ENCODE assay signal across 8 cellular contexts in genomic region chr17:39208893-39209292, GRCh38. TPM values are rescaled to one million over a fixed set of nuclear protein-coding genes. Genes with fewer than 3 reads are reported as not detected.
A peak's percentile ranks its signal among the peaks of the same experiment; 100 is the strongest.
DNase-seq lines count a peak whose midpoint lies in the region; ATAC-seq and TF ChIP-seq lines count a peak whose summit lies in the region.

No MANE protein-coding gene starts in this region.

- ATAC-seq in GM19023 (IDR thresholded peaks at IDR 0.05; ENCODE audit: unreplicated experiment) (peak; percentile 59), HG03565 (IDR thresholded peaks at IDR 0.05; ENCODE audit: unreplicated experiment) (no peak)

- H3K9me3 Mint-ChIP-seq in CD14-positive monocyte, result peaks cover 0 to 8% (median 0%) of the 10 kb centered on the region in 7 donors

- H3K36me3 ChIP-seq in suprapubic skin, result peaks cover 14% of the 10 kb centered on the region

- H3K4me3 Mint-ChIP-seq in CD14-positive monocyte, result peak overlapping the region; percentile 54 to 81

- H3K4me3 ChIP-seq in dorsolateral prefrontal cortex, result peak overlapping the region in 8 of 59 donors; percentile 39 to 57 (median 50)
- H3K4me3 ChIP-seq in suprapubic skin, result peak overlapping the region; percentile 37

- H3K27ac Mint-ChIP-seq in CD14-positive monocyte, result peak overlapping the region in 6 of 7 donors; percentile 70 to 86 (median 77)

- WGBS in suprapubic skin, result 51% methylated on average over 7 of the region's 8 CpGs

- intact Hi-C loops in CD14-positive monocyte (cut with micrococcal nuclease), result loop anchor here in 1 of 2 donors (5.0 kb wide), 1 partner anchor 33 kb away; no protein-coding TSS in a partner anchor
- intact Hi-C loops in dorsolateral prefrontal cortex (cut with DNase I), result loop anchor here in 1 of 2 donors (2.0 kb wide), 1 partner anchor 16 kb away; the partner anchor contains the start of gene STAC2

- no peak for TF ChIP-seq EP300 in suprapubic skin (IDR thresholded peaks at IDR 0.05)

- no peak for TF ChIP-seq POLR2A in suprapubic skin (IDR thresholded peaks at IDR 0.05)

- peaks cover 21% of the 10 kb centered on the region for H3K4me1 Mint-ChIP-seq in CD14-positive monocyte

- H3K27me3 ChIP-seq in dorsolateral prefrontal cortex, result peaks cover 0 to 12% (median 0%) of the 10 kb centered on the region in 45 donors
- H3K27me3 ChIP-seq in suprapubic skin, result no peaks in the 10 kb centered on the region

- H3K9me3 ChIP-seq in suprapubic skin, result no peaks in the 10 kb centered on the region

- H3K4me1 ChIP-seq in suprapubic skin, result peaks cover 61% of the 10 kb centered on the region

- no peak for TF ChIP-seq CTCF in CD14-positive monocyte (IDR thresholded peaks at IDR 0.05)
- TF ChIP-seq CTCF in dorsolateral prefrontal cortex (IDR thresholded peaks at IDR 0.05 in 54 of 56, conservative IDR thresholded peaks at IDR 0.05 in 2 of 56; ENCODE audit: low read depth in 1 of 56, partially characterized antibody in 56 of 56), result no peak
- no peak for TF ChIP-seq CTCF in suprapubic skin (IDR thresholded peaks at IDR 0.05)

- DNase-seq in CD14-positive monocyte (ENCODE audit: low spot score) (no peak), NCI-H187 (lab: John Stamatoyannopoulos, UW) (peak; percentile 27 to 61), dorsolateral prefrontal cortex (no peak), suprapubic skin (ENCODE audit: low spot score in 2 of 2) (no peak), HK-2 (ENCODE audit: unreplicated experiment) (no peak)
- DNase-seq in activated CD4-positive, alpha-beta T cell treated with anti-CD3 and anti-CD28 coated beads for 1 hour, result no peak

- H3K36me3 Mint-ChIP-seq in CD14-positive monocyte, result peaks cover 14% of the 10 kb centered on the region in 2 donors

- peaks cover 9 to 29% (median 12%) of the 10 kb centered on the region in 3 donors for H3K27me3 Mint-ChIP-seq in CD14-positive monocyte (ENCODE audit: low read depth in 3 of 3)

- peak overlapping the region in 56 of 59 donors; percentile 46 to 97 (median 88) for H3K27ac ChIP-seq in dorsolateral prefrontal cortex
- H3K27ac ChIP-seq in suprapubic skin, result peak overlapping the region; percentile 66

RNA-seq across cellular contexts. Expression of gene RPL19, which starts 8.8 kb away (rescaled TPM):
- polyA plus RNA-seq in CD14-positive monocyte, result 1,000 to 10,000 TPM; 1,069 to 1,232 TPM
- total RNA-seq in dorsolateral prefrontal cortex (100 to 1,000 TPM; 415 to 719 (median 536) TPM), suprapubic skin (1,000 to 10,000 TPM; 2,327 to 3,514 (median 3,192) TPM)

RNA-seq across cellular contexts. Expression of gene CACNB1, which starts 11.4 kb away (rescaled TPM):
- polyA plus RNA-seq in CD14-positive monocyte, result under 1 TPM; 0.13 to 0.31 TPM
- total RNA-seq in dorsolateral prefrontal cortex (100 to 1,000 TPM in 63 of 120 experiments, 10 to 100 TPM in 57; 43.6 to 155 (median 101) TPM), suprapubic skin (10 to 100 TPM in 2 of 4 donors, 1 to 10 TPM in 2; 7.9 to 32.9 (median 17.1) TPM)

RNA-seq across cellular contexts. Expression of gene STAC2, which starts 16.9 kb away (rescaled TPM):
- polyA plus RNA-seq in CD14-positive monocyte, result not detected
- total RNA-seq in dorsolateral prefrontal cortex, result 100 to 1,000 TPM in 2 of 120 experiments, 10 to 100 TPM in 118; 16.2 to 113 (median 58.6) TPM
- 10 to 100 TPM; 10.9 to 26.4 (median 16.5) TPM for total RNA-seq in suprapubic skin

RNA-seq across cellular contexts. Expression of gene ARL5C, which starts 42.9 kb away (rescaled TPM):
- polyA plus RNA-seq in CD14-positive monocyte, result not detected
- 1 to 10 TPM in 37 of 120 experiments, under 1 TPM in 58, not detected in 25; 0.18 to 2.6 (median 0.79) TPM for total RNA-seq in dorsolateral prefrontal cortex
- not detected for total RNA-seq in suprapubic skin

RNA-seq across cellular contexts. Expression of gene PLXDC1, which starts 57.5 kb away (rescaled TPM):
- not detected for polyA plus RNA-seq in CD14-positive monocyte
- total RNA-seq in dorsolateral prefrontal cortex (10 to 100 TPM; 16.5 to 57.0 (median 33.4) TPM), suprapubic skin (10 to 100 TPM in 1 of 4 donors, 1 to 10 TPM in 3; 5.3 to 14.1 (median 6.3) TPM)

Comparison
In these comparisons a context has a peak if more than half of its experiments do, and no peak if none do; other contexts are left out.
1. DNase-seq: peak in NCI-H187 (2 of 2); none in CD14-positive monocyte (single experiment), dorsolateral prefrontal cortex (0 of 10), suprapubic skin (0 of 2), activated CD4-positive, alpha-beta T cell treated with anti-CD3 and anti-CD28 coated beads for 1 hour (single experiment) and HK-2 (single experiment).